In genomic region chr2:128732976-128733431, GRCh38 we compare ENCODE assay signal across 7 cellular contexts.
DNase-seq lines count a peak whose midpoint lies in the region; ATAC-seq and TF ChIP-seq lines count a peak whose summit lies in the region.

No MANE protein-coding gene starts in this region.

- no peaks in the 10 kb centered on the region for H3K9me3 ChIP-seq in CD4-positive, alpha-beta T cell (ENCODE audit: control insufficient read depth, low read length)

- no peaks in the 10 kb centered on the region for H3K36me3 Mint-ChIP-seq in CD4-positive, alpha-beta T cell (ENCODE audit: low read depth)

- DNase-seq in astrocyte of the spinal cord (ENCODE audit: low read depth, low spot score) (peak; percentile 85), omental fat pad (ENCODE audit: low spot score) (no peak), NCI-H1105 (lab: John Stamatoyannopoulos, UW) (no peak), SHP77 (lab: John Stamatoyannopoulos, UW) (no peak)
- DNase-seq in CD4-positive, alpha-beta T cell, result no peak

- no peak overlapping the region for H3K4me3 ChIP-seq in astrocyte of the spinal cord (ENCODE audit: low read depth, low read length)

- H3K27ac ChIP-seq in CD4-positive, alpha-beta T cell (ENCODE audit: low read depth, low read length), result no peak overlapping the region

- CTCF ChIA-PET in CD4-positive, alpha-beta T cell (lab: Charles Lee), result no interaction called here

- TF ChIP-seq CTCF in astrocyte of the spinal cord (IDR thresholded peaks at IDR 0.05; ENCODE audit: low read depth, low read length) (no peak), omental fat pad (IDR thresholded peaks at IDR 0.05) (no peak)
- no peak for TF ChIP-seq CTCF in CD4-positive, alpha-beta T cell (IDR thresholded peaks at IDR 0.05)

- intact Hi-C loops in CD4-positive, alpha-beta T cell (cut with DNase I, micrococcal nuclease), result loop anchor here (10.0 kb wide), 2 partner anchors 1122 to 1192 kb away; no protein-coding TSS in a partner anchor

- H3K27ac Mint-ChIP-seq in CD4-positive, alpha-beta T cell, result no peak overlapping the region

- POLR2A ChIA-PET in CD4-positive, alpha-beta T cell (lab: Charles Lee), result no interaction called here

- peaks cover 10% of the 10 kb centered on the region for H3K4me1 Mint-ChIP-seq in CD4-positive, alpha-beta T cell (ENCODE audit: low read depth)

- no peak overlapping the region for H3K4me3 Mint-ChIP-seq in CD4-positive, alpha-beta T cell

- in situ Hi-C loops in astrocyte of the spinal cord (cut with HindIII; ENCODE audit: low sequenced_read_pairs), result no loop called here

- peak; percentile 74 for ATAC-seq in GM18870 (IDR thresholded peaks at IDR 0.05; ENCODE audit: unreplicated experiment)
- peak; percentile 42 for ATAC-seq in HG03196 (IDR thresholded peaks at IDR 0.05; ENCODE audit: unreplicated experiment)
- ATAC-seq in omental fat pad (ENCODE audit: low FRiP score), result peak; percentile 86
- no peak for ATAC-seq in CD4-positive, alpha-beta T cell (ENCODE audit: poor library complexity)

- H3K27me3 Mint-ChIP-seq in CD4-positive, alpha-beta T cell, result peaks cover 36% of the 10 kb centered on the region

- peaks cover 7% of the 10 kb centered on the region for H3K9me3 Mint-ChIP-seq in CD4-positive, alpha-beta T cell

- H3K27me3 ChIP-seq in CD4-positive, alpha-beta T cell (ENCODE audit: control insufficient read depth, insufficient read depth, low read length), result peaks cover 12% of the 10 kb centered on the region
